ENCODE assay signal across 1 cellular context in the genomic region with DNA sequence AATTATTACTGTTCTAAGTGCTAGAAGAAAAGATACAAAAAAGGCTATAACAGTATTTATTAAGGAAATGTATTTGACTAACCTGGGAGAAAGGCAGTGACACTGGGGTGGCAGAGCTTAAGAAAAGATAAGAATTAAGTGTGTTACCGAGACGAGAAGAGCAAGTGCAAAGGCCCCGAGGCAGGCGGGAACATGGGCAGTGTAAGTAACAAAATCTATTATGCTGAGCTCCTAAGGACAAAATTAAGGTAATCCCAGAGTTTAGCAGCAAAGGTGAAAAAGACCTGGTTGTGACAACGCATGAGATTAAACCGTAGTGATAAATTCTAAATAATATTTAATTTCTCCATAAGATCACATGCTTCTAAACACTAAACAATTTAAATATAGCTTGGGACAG.
A peak's percentile ranks its signal among the peaks of the same experiment; 100 is the strongest.
TF ChIP-seq lines count a peak whose summit lies in the region.

No MANE protein-coding gene starts in this region.

TF ChIP-seq in H1, 55 proteins besides CTCF, POLR2A, EP300 and RAD21:
- TF ChIP-seq CREB1 (IDR thresholded peaks at IDR 0.05): no peak
- TF ChIP-seq KDM1A (IDR thresholded peaks at IDR 0.05; ENCODE audit: borderline replicate concordance, low read length): peak; percentile 67; the same call in 1 of the 2 replicates
- no peak for TF ChIP-seq GABPA (IDR thresholded peaks at IDR 0.05; ENCODE audit: borderline replicate concordance, insufficient read depth, low read length)
- TF ChIP-seq TCF12 (IDR thresholded peaks at IDR 0.05; ENCODE audit: low read depth, low read length): no peak
- TF ChIP-seq HDAC2 (IDR thresholded peaks at IDR 0.05; ENCODE audit: borderline replicate concordance in 1 of 2, low read depth in 2 of 2, low read length in 2 of 2): peak in 1 of 2 experiments; percentile 61; a peak in 1 of 4 replicates
- no peak for TF ChIP-seq SP1 (IDR thresholded peaks at IDR 0.05; ENCODE audit: low read depth, low read length)
- TF ChIP-seq BACH1 (IDR thresholded peaks at IDR 0.05; ENCODE audit: low read length): no peak
- no peak for TF ChIP-seq TEAD4 (IDR thresholded peaks at IDR 0.05; ENCODE audit: low read depth, low read length)
- no peak for TF ChIP-seq TAF1 (IDR thresholded peaks at IDR 0.05; ENCODE audit: low read depth, low read length)
- TF ChIP-seq PHF8 (conservative IDR thresholded peaks at IDR 0.05; ENCODE audit: low read depth, low read length): no peak
- no peak for TF ChIP-seq EZH2 (IDR thresholded peaks at IDR 0.05; ENCODE audit: low read depth, low read length, severe bottlenecking)
- TF ChIP-seq YY1 (IDR thresholded peaks at IDR 0.05; ENCODE audit: low read depth, low read length): no peak
TF ChIP-seq in H1: peak in this region for 2.
